In the genomic region with DNA sequence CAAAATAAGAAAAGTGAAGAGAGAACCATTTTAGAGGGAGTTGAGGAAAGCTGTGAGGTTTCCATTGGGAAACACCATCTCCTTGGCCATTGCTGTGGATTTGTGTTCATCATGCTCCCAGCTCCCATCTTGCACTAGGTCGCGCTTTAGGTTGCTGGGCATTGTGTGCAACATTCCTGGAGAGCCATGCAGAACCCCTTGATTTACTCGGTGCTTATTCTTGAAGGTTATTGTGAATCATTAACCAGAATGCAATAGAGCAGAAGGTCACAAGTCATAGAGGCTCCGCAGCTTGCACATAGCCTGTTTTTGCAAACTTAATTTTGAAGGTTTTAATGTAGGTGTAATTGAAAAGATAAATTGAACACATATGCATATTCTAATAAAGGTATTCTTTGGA, we compare ENCODE assay signal across 23 cellular contexts.
"Had no signal": no experiment of that assay in that cellular context is flagged by ENCODE, and none has a peak within 500 bp of the region (broad histone marks: within the 10 kb centered on the region; RNA-seq: fewer than 3 reads in every experiment).

No MANE protein-coding gene starts in this region.

- ATAC-seq: activated CD8-positive, alpha-beta T cell treated with anti-CD3 and anti-CD28 coated beads, Interleukin-2, amount 10 ng/mL, durations not matched to agents 7 days and 5 days; activated naive CD8-positive, alpha-beta T cell treated with anti-CD3 and anti-CD28 coated beads, Interleukin-2, amount 50 U/mL, for 24 hours; esophagus mucosa; sciatic nerve; SK-N-SH treated with all-trans-retinoic acid at 6 μM for 48 hours had no signal

- H3K9me3 ChIP-seq: testis, upper lobe of left lung had no signal

- H3K4me1 ChIP-seq: parathyroid adenoma, testis, upper lobe of left lung had no signal

- H3K9ac ChIP-seq: parathyroid adenoma had no signal

- H3K27ac ChIP-seq: cardiac muscle cell, parathyroid adenoma, testis, upper lobe of left lung had no signal

- H3K36me3 ChIP-seq: cardiac muscle cell, upper lobe of left lung had no signal

- H2AFZ ChIP-seq: parathyroid adenoma had no signal

- DNase-seq: activated CD4-positive, alpha-beta T cell treated with anti-CD3 and anti-CD28 coated beads for 1 hour; activated CD4-positive, alpha-beta T cell treated with anti-CD3 and anti-CD28 coated beads, Interleukin-2, amount 50 U/mL, for 1 hour; activated CD8-positive, alpha-beta T cell treated with anti-CD3 and anti-CD28 coated beads, Interleukin-2, amount 10 ng/mL, durations not matched to agents 7 days and 5 days; activated gamma-delta T cell; activated naive CD4-positive, alpha-beta T cell treated with anti-CD3 and anti-CD28 coated beads, Interleukin-2, amount 50 U/mL, for 16 hours; activated naive CD8-positive, alpha-beta T cell treated with anti-CD3 and anti-CD28 coated beads, Interleukin-2, amount 50 U/mL, for 24 hours; cortex of kidney; effector CD4-positive, alpha-beta T cell; head of caudate nucleus; nephron progenitor cell; nucleus accumbens; stimulated activated CD4-positive, alpha-beta T cell treated with anti-CD3 and anti-CD28 coated beads, Interleukin-4, amount 100 ng/mL, for 1 hour; stimulated activated naive CD4-positive, alpha-beta T cell; testis; upper lobe of left lung had no signal

- FAIRE-seq: frontal cortex, islet of Langerhans had no signal

- H3K79me2 ChIP-seq: parathyroid adenoma had no signal

- H3K4me2 ChIP-seq: smooth muscle cell had no signal

- H3K4me3 ChIP-seq: cardiac muscle cell, smooth muscle cell, testis, upper lobe of left lung had no signal

- H3K27me3 ChIP-seq: cardiac muscle cell, testis, upper lobe of left lung had no signal
